In genomic region chr15:56217341-56217740, GRCh38 we compare ENCODE assay signal across 19 cellular contexts. TPM values are rescaled to one million over a fixed set of nuclear protein-coding genes. Genes with fewer than 3 reads are reported as not detected.
DNase-seq lines count a peak whose midpoint lies in the region; ATAC-seq and TF ChIP-seq lines count a peak whose summit lies in the region.
"Had no signal": no experiment of that assay in that cellular context is flagged by ENCODE, and none has a peak within 500 bp of the region (broad histone marks: within the 10 kb centered on the region; RNA-seq: fewer than 3 reads in every experiment).

No MANE protein-coding gene starts in this region.

- H3K4me1 ChIP-seq in CD8-positive, alpha-beta T cell (ENCODE audit: insufficient read depth, low read length), result no peaks in the 10 kb centered on the region
- peaks cover 3% of the 10 kb centered on the region; the same call in 1 of the 2 replicates for H3K4me1 ChIP-seq in HEK293 (ENCODE audit: control insufficient read depth, insufficient read depth, low read length)
- H3K4me1 ChIP-seq in endodermal cell (ENCODE audit: control insufficient read depth, insufficient read depth, low read length), result no peaks in the 10 kb centered on the region

- H3K4me3 Mint-ChIP-seq in CD8-positive, alpha-beta T cell, result no peak overlapping the region
- no peak overlapping the region for H3K4me3 Mint-ChIP-seq in stimulated activated naive B cell treated with anti-CD40 and anti-IgM and Interleukin-4, amounts not matched to agents 10 μg/mL and 1 μg/mL and 100 μg/mL, for 72 hours
- no peak overlapping the region for H3K4me3 Mint-ChIP-seq in endodermal cell
- H3K4me3 Mint-ChIP-seq: CD4-positive, alpha-beta T cell; GM23338; HFFc6 had no signal

- no peak overlapping the region for H3K27ac ChIP-seq in CD8-positive, alpha-beta T cell (ENCODE audit: low read depth, low read length)
- no peak overlapping the region for H3K27ac ChIP-seq in HEK293 (ENCODE audit: extremely low read depth, low read depth, low read length)
- no peak overlapping the region for H3K27ac ChIP-seq in endodermal cell (ENCODE audit: low read depth, low read length)
- H3K27ac ChIP-seq: C4-2B had no signal

- H3K9me3 Mint-ChIP-seq in CD8-positive, alpha-beta T cell, result peaks cover 27% of the 10 kb centered on the region
- H3K9me3 Mint-ChIP-seq in stimulated activated naive B cell treated with anti-CD40 and anti-IgM and Interleukin-4, amounts not matched to agents 10 μg/mL and 1 μg/mL and 100 μg/mL, for 72 hours, result peaks cover 9 to 15% of the 10 kb centered on the region in 2 donors
- peaks cover 33% of the 10 kb centered on the region for H3K9me3 Mint-ChIP-seq in endodermal cell

- no peaks in the 10 kb centered on the region for H3K27me3 ChIP-seq in CD8-positive, alpha-beta T cell (ENCODE audit: insufficient read depth, low read length)
- no peaks in the 10 kb centered on the region for H3K27me3 ChIP-seq in endodermal cell (ENCODE audit: control insufficient read depth, insufficient read depth, low read length, poor library complexity, severe bottlenecking)

- no peaks in the 10 kb centered on the region for H3K36me3 ChIP-seq in CD8-positive, alpha-beta T cell (ENCODE audit: insufficient read depth, low read length)
- H3K36me3 ChIP-seq in HEK293 (ENCODE audit: control insufficient read depth in 2 of 2, insufficient read depth in 1 of 2, low read length in 2 of 2) (no peaks in the 10 kb centered on the region), endodermal cell (ENCODE audit: control insufficient read depth, insufficient read depth, low read length) (no peaks in the 10 kb centered on the region)

- no peaks in the 10 kb centered on the region for H3K27me3 Mint-ChIP-seq in CD8-positive, alpha-beta T cell (ENCODE audit: low read depth)
- no peaks in the 10 kb centered on the region for H3K27me3 Mint-ChIP-seq in stimulated activated naive B cell treated with anti-CD40 and anti-IgM and Interleukin-4, amounts not matched to agents 10 μg/mL and 1 μg/mL and 100 μg/mL, for 72 hours
- no peaks in the 10 kb centered on the region for H3K27me3 Mint-ChIP-seq in endodermal cell (ENCODE audit: insufficient read depth)
- H3K27me3 Mint-ChIP-seq: CD4-positive, alpha-beta T cell had no signal

- H3K4me3 ChIP-seq in CD8-positive, alpha-beta T cell (ENCODE audit: low read depth, low read length), result no peak overlapping the region
- no peak overlapping the region for H3K4me3 ChIP-seq in HEK293 (ENCODE audit: low read depth, low read length)
- no peak overlapping the region for H3K4me3 ChIP-seq in endodermal cell (ENCODE audit: low read length)
- H3K4me3 ChIP-seq: GM12878, GM23338 had no signal

- POLR2A ChIA-PET in CD8-positive, alpha-beta T cell (lab: Charles Lee), result no interaction called here
- POLR2A ChIA-PET in HEK293 (lab: Yijun Ruan, JAX), result no interaction called here

- intact Hi-C loops in CD8-positive, alpha-beta T cell (cut with DNase I, micrococcal nuclease), result no loop called here
- intact Hi-C loops in left colon (cut with DNase I, micrococcal nuclease), result no loop called here

- no peak for ATAC-seq in CD8-positive, alpha-beta T cell
- ATAC-seq in left colon (peak; percentile 54), GM18873 (IDR thresholded peaks at IDR 0.05; ENCODE audit: low FRiP score, unreplicated experiment) (no peak)
- ATAC-seq in stimulated activated naive B cell treated with anti-CD40 and anti-IgM and Interleukin-4, amounts not matched to agents 10 μg/mL and 1 μg/mL and 100 μg/mL, for 72 hours (replicated peaks), result no peak
- ATAC-seq: GM12878, GM23338 had no signal

- TF ChIP-seq CTCF in CD8-positive, alpha-beta T cell (IDR thresholded peaks at IDR 0.05), result no peak
- TF ChIP-seq CTCF in HEK293 (tag by site-specific recombination; IDR thresholded peaks at IDR 0.05), result no peak
- TF ChIP-seq CTCF in endodermal cell (conservative IDR thresholded peaks at IDR 0.05), result no peak

- H3K9me3 ChIP-seq in CD8-positive, alpha-beta T cell (ENCODE audit: low read length), result no peaks in the 10 kb centered on the region
- H3K9me3 ChIP-seq in HEK293 (ENCODE audit: control insufficient read depth, insufficient read depth, low read depth, low read length) (no peaks in the 10 kb centered on the region), endodermal cell (ENCODE audit: control insufficient read depth, low read length) (peaks cover 21% of the 10 kb centered on the region)

- peaks cover 23% of the 10 kb centered on the region for H3K4me1 Mint-ChIP-seq in CD8-positive, alpha-beta T cell (ENCODE audit: low read depth)
- peaks cover 6 to 21% of the 10 kb centered on the region in 2 donors for H3K4me1 Mint-ChIP-seq in stimulated activated naive B cell treated with anti-CD40 and anti-IgM and Interleukin-4, amounts not matched to agents 10 μg/mL and 1 μg/mL and 100 μg/mL, for 72 hours
- peaks cover 8% of the 10 kb centered on the region for H3K4me1 Mint-ChIP-seq in endodermal cell

- H3K27ac Mint-ChIP-seq in CD8-positive, alpha-beta T cell, result peak overlapping the region; percentile 7
- H3K27ac Mint-ChIP-seq in stimulated activated naive B cell treated with anti-CD40 and anti-IgM and Interleukin-4, amounts not matched to agents 10 μg/mL and 1 μg/mL and 100 μg/mL, for 72 hours, result peak overlapping the region; percentile 71
- H3K27ac Mint-ChIP-seq in endodermal cell, result no peak overlapping the region
- H3K27ac Mint-ChIP-seq: CD4-positive, alpha-beta T cell; GM23338; HFFc6 had no signal

- no peak for DNase-seq in CD8-positive, alpha-beta T cell
- DNase-seq in left colon (no peak), endodermal cell (no peak), mesenteric fat pad (ENCODE audit: low spot score) (no peak)
- no peak for DNase-seq in stimulated activated naive B cell treated with anti-CD40 and anti-IgM and Interleukin-4, amounts not matched to agents 10 μg/mL and 1 μg/mL and 100 μg/mL, for 72 hours
- DNase-seq: AML-193; CD4-positive, alpha-beta T cell; DMS153; DMS79; GF-D8; HCEC 1CT; HFFc6; IMR-90; KBM-7 had no signal

- no peak overlapping the region for H3K9ac ChIP-seq in endodermal cell (ENCODE audit: extremely low read depth, low read length, poor library complexity, severe bottlenecking)

- CTCF ChIA-PET in CD8-positive, alpha-beta T cell (lab: Charles Lee), result no interaction called here
- CTCF ChIA-PET in HEK293 (lab: Yijun Ruan, JAX), result interaction anchor here (0.5 to 1.2 kb wide), 3 partner anchors 11 to 1123 kb away, joined by 3 to 4 read pairs (median 3); no protein-coding TSS in a partner anchor

- H3K36me3 Mint-ChIP-seq in CD8-positive, alpha-beta T cell, result peaks cover 34% of the 10 kb centered on the region
- peaks cover 14 to 19% of the 10 kb centered on the region in 2 donors for H3K36me3 Mint-ChIP-seq in stimulated activated naive B cell treated with anti-CD40 and anti-IgM and Interleukin-4, amounts not matched to agents 10 μg/mL and 1 μg/mL and 100 μg/mL, for 72 hours
- peaks cover 33% of the 10 kb centered on the region for H3K36me3 Mint-ChIP-seq in endodermal cell (ENCODE audit: low read depth)

TF ChIP-seq in HEK293, 187 proteins besides CTCF, POLR2A, EP300 and RAD21:
- no peak for TF ChIP-seq ZNF692 (tag by site-specific recombination; IDR thresholded peaks at IDR 0.05)
- no peak for TF ChIP-seq ZNF341 (tag by site-specific recombination; IDR thresholded peaks at IDR 0.05; ENCODE audit: low read depth)
- TF ChIP-seq ZNF37A (tag by site-specific recombination; IDR thresholded peaks at IDR 0.05), result no peak
- peak; percentile 50; the same call in 1 of the 2 replicates for TF ChIP-seq SP7 (tag by site-specific recombination; IDR thresholded peaks at IDR 0.05)
- TF ChIP-seq KLF16 (tag by site-specific recombination; IDR thresholded peaks at IDR 0.05), result no peak
- no peak for TF ChIP-seq ZNF549 (tag by site-specific recombination; IDR thresholded peaks at IDR 0.05)

RNA-seq across cellular contexts. Expression of gene RFX7, which starts 26.3 kb away (rescaled TPM):
- total RNA-seq in CD8-positive, alpha-beta T cell, result 10 to 100 TPM; 21.3 to 23.1 TPM
- 10 to 100 TPM; 11.8 to 14.4 TPM for total RNA-seq in left colon
- total RNA-seq in endodermal cell, result 10 to 100 TPM; 19.3 to 25.3 TPM
- 31.3 TPM for polyA plus RNA-seq in endodermal cell (2013, experiment 1 of 2)
- 32.4 TPM for polyA plus RNA-seq in endodermal cell (2013, experiment 2 of 2)
- total RNA-seq in mesenteric fat pad, result 13.1 TPM
